ENCODE assay signal across 10 cellular contexts in genomic region chr22:33811686-33812085, GRCh38.
DNase-seq lines count a peak whose midpoint lies in the region; ATAC-seq and TF ChIP-seq lines count a peak whose summit lies in the region.
"Had no signal": no experiment of that assay in that cellular context is flagged by ENCODE, and none has a peak within 500 bp of the region (broad histone marks: within the 10 kb centered on the region; RNA-seq: fewer than 3 reads in every experiment).

No MANE protein-coding gene starts in this region.

- intact Hi-C loops in Right ventricle myocardium inferior (cut with DNase I), result no loop called here
- intact Hi-C loops in uterus (cut with DNase I; ENCODE audit: low total_unique reads), result no loop called here

- H3K4me3 ChIP-seq in WERI-Rb-1 (ENCODE audit: low read depth, low read length), result no peak overlapping the region
- no peak overlapping the region for H3K4me3 ChIP-seq in uterus

- TF ChIP-seq CTCF in WERI-Rb-1 (IDR thresholded peaks at IDR 0.05; ENCODE audit: low read depth, low read length) (no peak), nephron (IDR thresholded peaks at IDR 0.05; ENCODE audit: unreplicated experiment in 3 of 3) (no peak), uterus (IDR thresholded peaks at IDR 0.05) (no peak)

- H3K36me3 ChIP-seq in WERI-Rb-1 (no peaks in the 10 kb centered on the region), uterus (no peaks in the 10 kb centered on the region)

- H3K9me3 ChIP-seq in WERI-Rb-1 (ENCODE audit: severe bottlenecking) (no peaks in the 10 kb centered on the region), uterus (no peaks in the 10 kb centered on the region)

- peaks cover 12% of the 10 kb centered on the region for H3K36me3 Mint-ChIP-seq in nephron (ENCODE audit: low read depth)

- no peak overlapping the region for H3K4me3 Mint-ChIP-seq in nephron

- H3K27ac ChIP-seq in WERI-Rb-1, result no peak overlapping the region
- H3K27ac ChIP-seq in uterus, result peak overlapping the region; percentile 83

- peaks cover 3% of the 10 kb centered on the region for H3K9me3 Mint-ChIP-seq in nephron

- no peaks in the 10 kb centered on the region for H3K27me3 Mint-ChIP-seq in nephron (ENCODE audit: low read depth)
- H3K27me3 Mint-ChIP-seq: IgD-negative memory B cell had no signal

- H3K27ac Mint-ChIP-seq in nephron, result peak overlapping the region; percentile 25 to 37 (median 28)

- DNase-seq in WERI-Rb-1 (peak; percentile 18), Right ventricle myocardium inferior (ENCODE audit: missing footprints) (no peak), uterus (peak; percentile 85 to 90), DMS79 treated with DMSO at 0.1 percent for 48 hours (lab: John Stamatoyannopoulos, UW) (no peak)
- DNase-seq: NCI-H2081 had no signal

- no peak for TF ChIP-seq POLR2A in uterus (IDR thresholded peaks at IDR 0.05)

- ATAC-seq in Right ventricle myocardium inferior, result peak; percentile 84
- ATAC-seq in GM21390 (IDR thresholded peaks at IDR 0.05; ENCODE audit: unreplicated experiment), result no peak
- ATAC-seq in HG02610 (IDR thresholded peaks at IDR 0.05; ENCODE audit: unreplicated experiment), result no peak
- ATAC-seq: activated CD4-positive, CD25-positive, alpha-beta regulatory T cell treated with anti-CD3 and anti-CD28 coated beads, Interleukin-2, amount 50 U/mL, for 24 hours had no signal

- H3K27me3 ChIP-seq in WERI-Rb-1 (ENCODE audit: insufficient read depth, low read depth, severe bottlenecking) (no peaks in the 10 kb centered on the region), uterus (no peaks in the 10 kb centered on the region)

- H3K4me1 ChIP-seq in uterus, result peaks cover 0 to 10% of the 10 kb centered on the region in 2 donors

- peaks cover 39% of the 10 kb centered on the region for H3K4me1 Mint-ChIP-seq in nephron

Comparison
In these comparisons a context has a peak if more than half of its experiments do, and no peak if none do; other contexts are left out.
1. DNase-seq: peak in WERI-Rb-1 (single experiment) and uterus (2 of 2); none in Right ventricle myocardium inferior (single experiment) and DMS79 treated with DMSO at 0.1 percent for 48 hours (single experiment).